Comparison of ENCODE assay signal across 9 cellular contexts in genomic region chr9:135087489-135087791, GRCh38. TPM values are rescaled to one million over a fixed set of nuclear protein-coding genes. Genes with fewer than 3 reads are reported as not detected.
DNase-seq lines count a peak whose midpoint lies in the region; ATAC-seq and TF ChIP-seq lines count a peak whose summit lies in the region.
"Had no signal": no experiment of that assay in that cellular context is flagged by ENCODE, and none has a peak within 500 bp of the region (broad histone marks: within the 10 kb centered on the region; RNA-seq: fewer than 3 reads in every experiment).

OLFM1 (plus strand) TSS chr9:135087668; CDS start chr9:135087990, 322 bp downstream.

- H3K27ac ChIP-seq in breast epithelium (no peak within 1 kb of the TSS), spleen (peak within 1 kb of the TSS in 5 of 8 donors; percentile 18 to 66 (median 54))

- H3K27me3 ChIP-seq in breast epithelium (peaks cover 0 to 29% of the 10 kb centered on the region in 2 donors), spleen (replicated peaks in 1 of 7) (peaks cover 3 to 80% (median 39%) of the 10 kb centered on the region in 7 donors)

- 1 to 2% (median 1%) methylated on average over 26 to 40 of the region's 40 CpGs; no CpG with 5 or more reads in 1 of the 5 donors for WGBS in spleen, 5 donors

- intact Hi-C loops in activated CD4-positive, alpha-beta T cell treated with anti-CD3 and anti-CD28 coated beads for 36 hours (cut with DNase I, micrococcal nuclease) = no loop called here
- intact Hi-C loops in breast epithelium (cut with DNase I; ENCODE audit: low total_unique reads) = loop anchor here (10.0 kb wide), 1 partner anchor 317 kb away; no protein-coding TSS in a partner anchor
- intact Hi-C loops in spleen (cut with DNase I; ENCODE audit: low total_unique reads) = loop anchor here (5.0 kb wide), 2 partner anchors 255 to 325 kb away; no protein-coding TSS in a partner anchor

- H3K27ac Mint-ChIP-seq in activated CD4-positive, alpha-beta T cell treated with anti-CD3 and anti-CD28 coated beads for 36 hours = no peak within 1 kb of the TSS
- H3K27ac Mint-ChIP-seq: activated naive CD8-positive, alpha-beta T cell had no signal

- no peak within 1 kb of the TSS for H3K4me3 Mint-ChIP-seq in activated CD4-positive, alpha-beta T cell treated with anti-CD3 and anti-CD28 coated beads for 36 hours

- H3K36me3 Mint-ChIP-seq in activated CD4-positive, alpha-beta T cell treated with anti-CD3 and anti-CD28 coated beads for 36 hours (ENCODE audit: low read depth) = no peaks in the 10 kb centered on the region
- H3K36me3 Mint-ChIP-seq: activated naive CD8-positive, alpha-beta T cell had no signal

- H3K4me1 Mint-ChIP-seq in activated CD4-positive, alpha-beta T cell treated with anti-CD3 and anti-CD28 coated beads for 36 hours = peaks cover 3% of the 10 kb centered on the region

- peaks cover 3% of the 10 kb centered on the region for H3K9me3 Mint-ChIP-seq in activated CD4-positive, alpha-beta T cell treated with anti-CD3 and anti-CD28 coated beads for 36 hours (ENCODE audit: low read depth)

- TF ChIP-seq POLR2A in breast epithelium (IDR thresholded peaks at IDR 0.05) (no peak), spleen (IDR thresholded peaks at IDR 0.05) (no peak)

- peak; percentile 79 for DNase-seq in activated CD4-positive, alpha-beta T cell treated with anti-CD3 and anti-CD28 coated beads for 36 hours
- no peak for DNase-seq in activated CD4-positive, alpha-beta T cell treated with anti-CD3 and anti-CD28 coated beads for 4 hours
- peak; percentile 66 for DNase-seq in NCI-H226
- DNase-seq in breast epithelium (ENCODE audit: low spot score in 2 of 2) = peak; percentile 50 to 77
- DNase-seq in inferior parietal cortex (ENCODE audit: extremely low spot score) = peak; percentile 67
- DNase-seq in spleen = no peak
- DNase-seq in activated effector memory CD4-positive, alpha-beta T cell treated with Interleukin-2 at 50 U/mL for 16 hours = no peak

- H3K4me1 ChIP-seq in breast epithelium (peaks cover 0 to 11% of the 10 kb centered on the region in 2 donors), spleen (peaks cover 13 to 54% (median 33%) of the 10 kb centered on the region in 6 donors)

- peak within 1 kb of the TSS; percentile 41 to 72 (median 49) for H3K4me3 ChIP-seq in breast epithelium
- peak within 1 kb of the TSS in 7 of 8 donors; percentile 26 to 61 (median 38) for H3K4me3 ChIP-seq in spleen

- peaks cover 42% of the 10 kb centered on the region for H3K27me3 Mint-ChIP-seq in activated CD4-positive, alpha-beta T cell treated with anti-CD3 and anti-CD28 coated beads for 36 hours

- H3K36me3 ChIP-seq in breast epithelium = no peaks in the 10 kb centered on the region
- H3K36me3 ChIP-seq in spleen = peaks cover 0 to 11% (median 0%) of the 10 kb centered on the region in 6 donors

- TF ChIP-seq CTCF in breast epithelium (IDR thresholded peaks at IDR 0.05) (peak in 1 of 3 donors; percentile 66), spleen (IDR thresholded peaks at IDR 0.05 in 8 of 11, conservative IDR thresholded peaks at IDR 0.05 in 3 of 11) (peak in 9 of 11 experiments; percentile 42 to 75 (median 60))

- CTCF ChIA-PET in activated CD4-positive, alpha-beta T cell treated with anti-CD3 and anti-CD28 coated beads for 36 hours (lab: Charles Lee) = interaction anchor here (0.7 to 2.2 kb wide), 2 partner anchors 326 to 534 kb away, joined by 3 to 7 read pairs; no protein-coding TSS in a partner anchor

- POLR2A ChIA-PET in activated CD4-positive, alpha-beta T cell treated with anti-CD3 and anti-CD28 coated beads for 36 hours (lab: Charles Lee) = no interaction called here

- peak; percentile 80 for ATAC-seq in activated CD4-positive, alpha-beta T cell treated with anti-CD3 and anti-CD28 coated beads for 36 hours
- ATAC-seq in HG03442 (IDR thresholded peaks at IDR 0.05; ENCODE audit: unreplicated experiment) = no peak

- H3K9me3 ChIP-seq in breast epithelium (no peaks in the 10 kb centered on the region), spleen (no peaks in the 10 kb centered on the region)

RNA-seq across cellular contexts. Expression of gene OLFM1, which starts in this region (rescaled TPM):
- total RNA-seq in activated CD4-positive, alpha-beta T cell treated with anti-CD3 and anti-CD28 coated beads for 36 hours = not detected
- 10 to 100 TPM; 17.4 to 25.2 (median 22.1) TPM for total RNA-seq in breast epithelium
- 100 to 1,000 TPM in 1 of 7 donors, 10 to 100 TPM in 6; 40.9 to 109 (median 47.1) TPM for total RNA-seq in spleen
- polyA plus RNA-seq in spleen = 10 to 100 TPM in 2 of 3 donors, 1 to 10 TPM in 1; 5.9 to 22.3 (median 16.8) TPM

Comparison
In these comparisons a context has a peak if more than half of its experiments do, and no peak if none do; other contexts are left out.
1. RNA of gene OLFM1 (total RNA-seq): 40.9 to 109 TPM in spleen and 17.4 to 25.2 TPM in breast epithelium; not detected in activated CD4-positive, alpha-beta T cell treated with anti-CD3 and anti-CD28 coated beads for 36 hours; every median in the first group is over 10 times any median in the second.
2. Peak in DNase-seq and ATAC-seq in activated CD4-positive, alpha-beta T cell treated with anti-CD3 and anti-CD28 coated beads for 36 hours; RNA of the gene not detected or under 1 TPM.
3. DNase-seq: peak in NCI-H226 (single experiment), breast epithelium (2 of 2) and inferior parietal cortex (single experiment); none in activated CD4-positive, alpha-beta T cell treated with anti-CD3 and anti-CD28 coated beads for 4 hours (0 of 2), spleen (single experiment) and activated effector memory CD4-positive, alpha-beta T cell treated with Interleukin-2 at 50 U/mL for 16 hours (single experiment).
4. H3K27ac ChIP-seq: peak in spleen (5 of 8); none in breast epithelium (0 of 2).
5. intact Hi-C loops: an anchor here in breast epithelium (10.0 kb wide) and spleen (5.0 kb wide); none called in activated CD4-positive, alpha-beta T cell treated with anti-CD3 and anti-CD28 coated beads for 36 hours.